Comparison of ENCODE assay signal across 8 cellular contexts in genomic region chr6:56902551-56903464, GRCh38. TPM values are rescaled to one million over a fixed set of nuclear protein-coding genes. Genes with fewer than 3 reads are reported as not detected.
DNase-seq lines count a peak whose midpoint lies in the region; ATAC-seq and TF ChIP-seq lines count a peak whose summit lies in the region.

No MANE protein-coding gene starts in this region.

- ATAC-seq in upper lobe of left lung (ENCODE audit: low FRiP score in 2 of 2) (peak in 1 of 2 donors; percentile 70), HG03045 (IDR thresholded peaks at IDR 0.05; ENCODE audit: unreplicated experiment) (no peak)
- no peak for ATAC-seq in activated CD4-positive, alpha-beta T cell treated with anti-CD3 and anti-CD28 coated beads for 36 hours

- H3K27me3 ChIP-seq in AG04450 (ENCODE audit: control insufficient read depth, insufficient read depth, low read length) = no peaks in the 10 kb centered on the region
- H3K27me3 ChIP-seq in upper lobe of left lung = no peaks in the 10 kb centered on the region

- POLR2A ChIA-PET in AG04450 (lab: Yijun Ruan, JAX) (interaction anchor here (0.5 to 1.6 kb wide), 5 partner anchors 12 to 280 kb away, joined by 3 to 12 read pairs (median 4); partner anchors contain the start of gene BEND6), MCF 10A (lab: Yijun Ruan, JAX) (interaction anchor here (0.8 to 1.2 kb wide), 6 partner anchors 26 to 414 kb away, joined by 3 to 5 read pairs (median 4); partner anchors contain the start of genes BEND6, KIAA1586 and PRIM2)
- POLR2A ChIA-PET in activated CD4-positive, alpha-beta T cell treated with anti-CD3 and anti-CD28 coated beads for 36 hours (lab: Charles Lee) = no interaction called here

- no peaks in the 10 kb centered on the region for H3K36me3 ChIP-seq in upper lobe of left lung

- TF ChIP-seq EP300 in upper lobe of left lung (IDR thresholded peaks at IDR 0.05) = no peak

- H3K36me3 Mint-ChIP-seq in MCF 10A (ENCODE audit: insufficient read depth, unreplicated experiment) = no peaks in the 10 kb centered on the region
- no peaks in the 10 kb centered on the region for H3K36me3 Mint-ChIP-seq in activated CD4-positive, alpha-beta T cell treated with anti-CD3 and anti-CD28 coated beads for 36 hours (ENCODE audit: low read depth)

- BruUV-seq in MCF 10A (replicated peaks; lab: Mats Ljungman, UMichigan) = no TSS peak

- H3K4me1 ChIP-seq in upper lobe of left lung = no peaks in the 10 kb centered on the region

- peaks cover 16% of the 10 kb centered on the region for H3K4me1 Mint-ChIP-seq in MCF 10A (ENCODE audit: insufficient read depth, unreplicated experiment)
- no peaks in the 10 kb centered on the region for H3K4me1 Mint-ChIP-seq in activated CD4-positive, alpha-beta T cell treated with anti-CD3 and anti-CD28 coated beads for 36 hours

- CTCF ChIA-PET in AG04450 (lab: Charles Lee) (interaction anchor here (0.5 to 4.6 kb wide), 75 partner anchors 10 to 424 kb away, joined by 3 to 44 read pairs (median 5); partner anchors contain the start of genes BEND6, DST and PRIM2), MCF 10A (lab: Yijun Ruan, JAX) (interaction anchor here (0.6 to 7.5 kb wide), 62 partner anchors 9 to 440 kb away, joined by 3 to 154 read pairs (median 4); partner anchors contain the start of genes BEND6 and PRIM2)
- CTCF ChIA-PET in activated CD4-positive, alpha-beta T cell treated with anti-CD3 and anti-CD28 coated beads for 36 hours (lab: Charles Lee) = interaction anchor here (0.6 to 5.3 kb wide), 33 partner anchors 9 to 615 kb away, joined by 3 to 80 read pairs (median 4); partner anchors contain the start of gene PRIM2

- H3K9me3 Mint-ChIP-seq in MCF 10A (ENCODE audit: unreplicated experiment) = no peaks in the 10 kb centered on the region
- H3K9me3 Mint-ChIP-seq in activated CD4-positive, alpha-beta T cell treated with anti-CD3 and anti-CD28 coated beads for 36 hours (ENCODE audit: low read depth) = no peaks in the 10 kb centered on the region

- DNase-seq in AG04450 (ENCODE audit: low read depth, low spot score) = peak; percentile 59
- peak; percentile 13 for DNase-seq in NCI-H345 treated with DMSO at 0.1 percent for 48 hours (lab: John Stamatoyannopoulos, UW; ENCODE audit: unreplicated experiment)
- DNase-seq in MCF 10A (ENCODE audit: unreplicated experiment) = peak; percentile 46
- DNase-seq in kidney glomerular epithelial cell (lab: John Stamatoyannopoulos, UW) = peak; percentile 56
- DNase-seq in upper lobe of left lung = no peak
- no peak for DNase-seq in activated CD4-positive, alpha-beta T cell treated with anti-CD3 and anti-CD28 coated beads for 36 hours

- intact Hi-C loops in MCF 10A (cut with micrococcal nuclease) = loop anchor here (5.0 to 10.0 kb wide), 2 partner anchors 196 to 272 kb away; partner anchors contain the start of gene BAG2
- intact Hi-C loops in activated CD4-positive, alpha-beta T cell treated with anti-CD3 and anti-CD28 coated beads for 36 hours (cut with DNase I, micrococcal nuclease) = loop anchor here (2.0 kb wide), 2 partner anchors 52 to 320 kb away; partner anchors contain the start of genes BEND6 (in 1 of the 2) and RAB23 (in 1 of the 2)

- no peak for TF ChIP-seq POLR2A in upper lobe of left lung (IDR thresholded peaks at IDR 0.05)

- H3K9me3 ChIP-seq in AG04450 (ENCODE audit: control insufficient read depth, insufficient read depth, low read length) = no peaks in the 10 kb centered on the region
- H3K9me3 ChIP-seq in upper lobe of left lung = no peaks in the 10 kb centered on the region

- TF ChIP-seq CTCF in AG04450 (IDR thresholded peaks at IDR 0.05; ENCODE audit: low read depth, low read length) = peak; percentile 77
- TF ChIP-seq CTCF in GM12873 (IDR thresholded peaks at IDR 0.05; ENCODE audit: insufficient read depth, low read depth, low read length, missing control alignments) = peak; percentile 62
- TF ChIP-seq CTCF in MCF 10A (IDR thresholded peaks at IDR 0.05; ENCODE audit: unreplicated experiment) = peak; percentile 58
- TF ChIP-seq CTCF in upper lobe of left lung (IDR thresholded peaks at IDR 0.05) = peak in 4 of 6 experiments; percentile 44 to 68 (median 48)

- no peak overlapping the region for H3K27ac Mint-ChIP-seq in MCF 10A (ENCODE audit: low read depth, unreplicated experiment)
- H3K27ac Mint-ChIP-seq in activated CD4-positive, alpha-beta T cell treated with anti-CD3 and anti-CD28 coated beads for 36 hours = no peak overlapping the region

- H3K4me3 ChIP-seq in AG04450 (ENCODE audit: low read depth, low read length) (no peak overlapping the region; the same call in 1 of the 2 replicates), upper lobe of left lung (no peak overlapping the region)

- peak overlapping the region; percentile 33 for H3K27ac ChIP-seq in AG04450 (ENCODE audit: low read depth, low read length)
- no peak overlapping the region for H3K27ac ChIP-seq in upper lobe of left lung

- H3K27me3 Mint-ChIP-seq in MCF 10A (ENCODE audit: insufficient read depth, unreplicated experiment) = no peaks in the 10 kb centered on the region
- H3K27me3 Mint-ChIP-seq in activated CD4-positive, alpha-beta T cell treated with anti-CD3 and anti-CD28 coated beads for 36 hours = peaks cover 9% of the 10 kb centered on the region

- H3K4me3 Mint-ChIP-seq in MCF 10A (ENCODE audit: unreplicated experiment) = no peak overlapping the region
- H3K4me3 Mint-ChIP-seq in activated CD4-positive, alpha-beta T cell treated with anti-CD3 and anti-CD28 coated beads for 36 hours = no peak overlapping the region

- 37 to 44% methylated on average over 9 of the region's 9 CpGs for WGBS in upper lobe of left lung, 2 donors

RNA-seq across cellular contexts. Expression of gene BEND6, which starts 52.1 kb away (rescaled TPM):
- 9.2 and 15.4 TPM in 2 replicates for polyA plus RNA-seq in AG04450 (2011; rRNA removed)
- 4.1 and 6.7 TPM in 2 replicates for polyA minus RNA-seq in AG04450 (2011; rRNA and poly(A)+ RNA removed)
- total RNA-seq in MCF 10A (2022) = 2.1 and 4.2 TPM in 2 replicates
- 1 to 10 TPM in 1 of 6 donors, under 1 TPM in 2, not detected in 3; 0.29 to 1.1 (median 0.30) TPM for total RNA-seq in upper lobe of left lung
- not detected for total RNA-seq in activated CD4-positive, alpha-beta T cell treated with anti-CD3 and anti-CD28 coated beads for 36 hours

Comparison
In these comparisons a context has a peak if more than half of its experiments do, and no peak if none do; other contexts are left out.
1. DNase-seq: peak in AG04450 (single experiment), NCI-H345 treated with DMSO at 0.1 percent for 48 hours (single experiment), MCF 10A (single experiment) and kidney glomerular epithelial cell (single experiment); none in upper lobe of left lung (0 of 2) and activated CD4-positive, alpha-beta T cell treated with anti-CD3 and anti-CD28 coated beads for 36 hours (single experiment).
2. Peak in every context shown above with its lines, with median percentiles within 50 percentile points of each other: CTCF ChIP-seq.